ENCODE assay signal across 21 cellular contexts in the genomic region with DNA sequence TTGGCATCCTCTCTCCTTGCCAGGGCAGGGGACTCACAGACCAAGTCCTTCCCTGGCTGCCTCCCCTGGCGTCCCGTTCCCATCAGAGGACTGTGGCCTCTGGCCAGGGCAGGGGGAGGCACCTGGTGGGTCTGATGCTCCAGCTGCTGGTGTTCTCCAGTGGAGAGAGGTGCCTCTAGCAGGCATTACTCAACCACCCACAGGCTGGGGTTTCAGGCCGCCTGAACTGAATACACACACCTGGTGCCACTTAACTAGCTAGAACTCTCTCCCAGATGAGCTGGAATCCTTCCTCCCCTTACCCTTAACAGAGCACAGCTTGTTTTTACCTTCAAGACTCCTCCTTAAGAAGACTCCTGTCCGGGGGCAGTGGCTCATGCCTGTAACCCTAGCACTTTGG.
A peak's percentile ranks its signal among the peaks of the same experiment; 100 is the strongest.
DNase-seq lines count a peak whose midpoint lies in the region; ATAC-seq and TF ChIP-seq lines count a peak whose summit lies in the region.
"Had no signal": no experiment of that assay in that cellular context is flagged by ENCODE, and none has a peak within 500 bp of the region (broad histone marks: within the 10 kb centered on the region; RNA-seq: fewer than 3 reads in every experiment).

No MANE protein-coding gene starts in this region.

- no peaks in the 10 kb centered on the region for H3K27me3 ChIP-seq in ACC112 (ENCODE audit: insufficient read depth, low read length)
- peaks cover 0 to 7% of the 10 kb centered on the region in 2 donors for H3K27me3 ChIP-seq in mucosa of rectum (ENCODE audit: control insufficient read depth in 2 of 2, insufficient read depth in 2 of 2, low read length in 2 of 2)
- H3K27me3 ChIP-seq: MG63, ovary, uterus had no signal

- peak overlapping the region; percentile 5 to 38 for H3K9ac ChIP-seq in mucosa of rectum (ENCODE audit: low read depth in 1 of 2, low read length in 2 of 2)

- DNase-seq in NCI-H1092 (lab: John Stamatoyannopoulos, UW) (peak; percentile 14), NCI-H774 (lab: John Stamatoyannopoulos, UW) (peak; percentile 15), DMS 273 treated with DMSO at 0.1 percent for 48 hours (lab: John Stamatoyannopoulos, UW) (no peak), 8988T (no peak), erythroblast (lab: John Stamatoyannopoulos, UW) (no peak)
- DNase-seq: activated naive CD4-positive, alpha-beta T cell treated with anti-CD3 and anti-CD28 coated beads, Interleukin-2, amount 10 ng/mL, durations not matched to agents 7 days and 5 days; activated T-cell treated with anti-CD3 and anti-CD28 coated beads, Interleukin-2, amount 50 U/mL, for 48 hours; glutamatergic neuron; mesendoderm; MG63; naive thymus-derived CD8-positive, alpha-beta T cell; NCI-H524 treated with DMSO at 0.1 percent for 48 hours; ovary; Right ventricle myocardium superior; SW 1271; uterus had no signal

- no peaks in the 10 kb centered on the region for H3K79me2 ChIP-seq in ACC112 (ENCODE audit: control insufficient read depth, insufficient read depth, low read length, unreplicated experiment)

- no peak for TF ChIP-seq POLR2A in erythroblast (IDR thresholded peaks at IDR 0.05; ENCODE audit: low read length)

- peak overlapping the region; percentile 31 for H2AFZ ChIP-seq in ACC112 (ENCODE audit: low read length, unreplicated experiment)

- H3K4me3 ChIP-seq in ACC112 (ENCODE audit: low read depth, low read length) (0 out of 2 replicates have a peak overlapping the region, but pooled peaks have one; percentile 37), mucosa of rectum (ENCODE audit: low read length in 2 of 2) (no peak overlapping the region)
- H3K4me3 ChIP-seq: K562, MG63, ovary, uterus had no signal

- H3K36me3 ChIP-seq in ACC112 (ENCODE audit: insufficient read depth, low read length) (no peaks in the 10 kb centered on the region), mucosa of rectum (ENCODE audit: control insufficient read depth in 2 of 2, insufficient read depth in 2 of 2, low read length in 2 of 2) (no peaks in the 10 kb centered on the region)
- H3K36me3 ChIP-seq: MG63, ovary, uterus had no signal

- ATAC-seq in HG03045 (IDR thresholded peaks at IDR 0.05; ENCODE audit: unreplicated experiment) = no peak
- ATAC-seq: K562; naive thymus-derived CD8-positive, alpha-beta T cell; sciatic nerve had no signal

- H3K27ac ChIP-seq in ACC112 (ENCODE audit: low read depth, low read length) (no peak overlapping the region), mucosa of rectum (ENCODE audit: low read depth in 2 of 2, low read length in 2 of 2) (peak overlapping the region; percentile 49 to 82)
- H3K27ac ChIP-seq: ovary, uterus had no signal

- no peaks in the 10 kb centered on the region for H3K9me3 ChIP-seq in mucosa of rectum (ENCODE audit: control insufficient read depth in 2 of 2, low read length in 2 of 2)
- H3K9me3 ChIP-seq: MG63, ovary, uterus had no signal

- H3K4me1 ChIP-seq in ACC112 (ENCODE audit: control insufficient read depth, insufficient read depth, low read length, unreplicated experiment) = no peaks in the 10 kb centered on the region
- H3K4me1 ChIP-seq in mucosa of rectum (ENCODE audit: control insufficient read depth in 2 of 2, insufficient read depth in 2 of 2, low read length in 2 of 2) = peaks cover 8 to 10% of the 10 kb centered on the region in 2 donors
- H3K4me1 ChIP-seq: uterus had no signal

Comparison
In these comparisons a context has a peak if more than half of its experiments do, and no peak if none do; other contexts are left out.
1. DNase-seq: peak in NCI-H1092 (single experiment) and NCI-H774 (single experiment); none in DMS 273 treated with DMSO at 0.1 percent for 48 hours (single experiment), 8988T (single experiment) and erythroblast (0 of 2).